In the genomic region with DNA sequence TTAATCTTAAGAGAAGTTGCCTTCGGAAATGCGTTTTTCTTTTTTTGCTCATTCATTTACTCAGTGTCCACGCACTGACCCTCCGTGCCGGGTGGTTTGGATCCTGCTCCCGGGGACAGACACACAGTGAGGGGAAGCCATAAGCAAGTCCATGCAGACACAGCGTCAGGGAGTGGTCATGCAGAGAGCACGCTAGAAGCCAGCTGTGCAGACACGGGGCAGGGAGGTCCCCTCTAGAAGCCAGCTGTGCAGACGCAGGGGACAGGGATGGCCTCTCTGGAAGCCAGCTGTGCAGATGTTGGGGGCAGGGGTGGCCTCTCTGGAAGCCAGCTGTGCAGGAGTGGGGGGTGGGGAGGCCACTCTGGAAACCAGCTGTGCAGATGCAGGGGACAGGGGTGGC, we compare ENCODE assay signal across 1 cellular context.
A peak's percentile ranks its signal among the peaks of the same experiment; 100 is the strongest.
TF ChIP-seq lines count a peak whose summit lies in the region.

No MANE protein-coding gene starts in this region.

TF ChIP-seq in GM12878, 131 proteins besides CTCF, POLR2A, EP300 and RAD21:
- TF ChIP-seq TCF12 (IDR thresholded peaks at IDR 0.05; ENCODE audit: low read depth, low read length) (0 out of 2 replicates have a peak, but pooled peaks have one; percentile 27), RFX5 (IDR thresholded peaks at IDR 0.05; ENCODE audit: low read depth, low read length) (no peak)
